1 cellular context compared by ENCODE assay signal in the genomic region with DNA sequence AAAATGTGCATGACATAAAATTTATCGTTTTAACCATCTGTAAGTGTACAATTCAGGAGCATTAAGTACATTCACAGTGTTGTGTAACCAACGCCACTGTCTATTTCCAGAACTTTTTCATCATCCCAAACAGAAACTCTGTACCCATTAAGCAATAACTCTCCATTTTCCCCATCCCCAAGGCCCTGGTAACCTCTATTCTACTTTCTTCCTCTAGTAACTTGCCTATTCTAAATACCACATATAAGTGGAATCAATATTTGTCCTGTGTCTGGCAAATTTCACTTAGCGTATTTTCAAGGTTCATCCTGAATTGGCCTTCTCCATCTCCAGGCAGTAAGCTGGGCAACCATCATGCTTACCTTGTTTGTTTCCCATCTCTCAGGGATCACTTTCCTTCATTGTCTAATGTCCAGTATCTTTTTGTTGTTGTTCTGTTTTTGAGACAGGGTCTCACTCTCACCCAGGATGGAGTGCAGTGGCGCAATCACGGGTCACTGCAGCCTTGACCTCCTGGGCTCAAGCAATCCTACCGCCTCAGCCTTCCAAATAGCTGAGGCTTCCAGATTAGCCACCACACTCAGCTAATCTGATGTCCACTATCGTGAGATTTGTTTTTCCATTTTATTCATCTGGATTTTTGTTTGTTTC.
TF ChIP-seq lines count a peak whose summit lies in the region.

No MANE protein-coding gene starts in this region.

TF ChIP-seq in endothelial cell of umbilical vein, 7 proteins besides CTCF, POLR2A, EP300 and RAD21:
- TF ChIP-seq POLR2AphosphoS5 (IDR thresholded peaks at IDR 0.05; ENCODE audit: insufficient read depth, low read depth, low read length) (no peak), MYC (IDR thresholded peaks at IDR 0.05; ENCODE audit: low read depth, low read length) (no peak), FOS (IDR thresholded peaks at IDR 0.05; ENCODE audit: borderline replicate concordance, insufficient read depth, low read length) (no peak), EZH2 (IDR thresholded peaks at IDR 0.05; ENCODE audit: borderline replicate concordance, low read depth, low read length, severe bottlenecking) (no peak), GATA2 (IDR thresholded peaks at IDR 0.05; ENCODE audit: insufficient read depth, insufficient read length, low read depth, low read length) (no peak), JUN (IDR thresholded peaks at IDR 0.05; ENCODE audit: borderline replicate concordance, insufficient read depth, insufficient read length, low read depth) (no peak)
- TF ChIP-seq, protein P1, sequence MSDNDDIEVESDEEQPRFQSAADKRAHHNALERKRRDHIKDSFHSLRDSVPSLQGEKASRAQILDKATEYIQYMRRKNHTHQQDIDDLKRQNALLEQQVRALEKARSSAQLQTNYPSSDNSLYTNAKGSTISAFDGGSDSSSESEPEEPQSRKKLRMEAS (IDR thresholded peaks at IDR 0.05; ENCODE audit: insufficient read depth, insufficient read length): no peak
